In the genomic region with DNA sequence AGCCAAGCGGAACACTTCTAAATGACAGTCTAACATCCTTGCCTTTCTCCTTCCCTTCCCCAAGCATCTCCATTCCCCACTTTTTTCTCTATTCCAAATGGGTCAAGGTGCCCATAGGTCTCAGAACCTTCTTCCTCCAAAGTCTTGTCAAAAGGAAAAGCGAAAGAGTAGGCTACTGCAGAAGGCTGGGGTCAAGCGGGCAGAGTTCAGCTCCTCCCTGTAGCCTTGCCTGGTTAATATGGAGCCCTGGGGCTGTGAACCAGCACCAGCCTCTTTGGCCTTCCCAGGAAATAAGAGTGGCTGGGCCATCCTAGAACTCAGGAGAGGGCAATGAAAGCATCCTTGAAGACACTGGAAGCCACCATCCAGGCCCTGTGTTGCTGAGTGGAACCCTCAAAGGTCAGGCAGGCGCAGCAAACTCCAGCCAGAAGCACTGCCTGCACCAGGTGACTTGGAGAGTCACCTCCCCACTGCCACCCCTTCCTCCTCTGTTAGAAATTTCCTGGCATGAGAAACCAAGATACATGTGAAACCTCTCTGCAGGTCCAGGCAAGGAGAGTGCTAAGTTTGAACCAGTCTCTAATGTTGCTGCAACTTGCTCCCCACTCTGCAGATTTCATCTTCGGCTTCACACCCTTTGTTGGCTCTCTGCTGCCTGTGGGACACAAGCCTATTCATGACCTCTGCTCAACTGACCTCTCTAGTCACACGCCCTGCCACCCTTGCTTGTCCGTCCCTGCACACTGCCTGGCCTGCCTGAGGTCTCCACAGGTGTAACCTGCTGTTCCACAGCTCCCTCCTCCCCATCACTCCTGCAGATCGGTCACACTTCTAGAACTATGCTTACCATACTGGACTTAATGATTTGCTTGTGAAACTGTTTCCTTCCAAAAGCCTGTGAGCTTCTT, we compare ENCODE assay signal across 18 cellular contexts.
DNase-seq lines count a peak whose midpoint lies in the region; ATAC-seq lines count a peak whose summit lies in the region.
"Had no signal": no experiment of that assay in that cellular context is flagged by ENCODE, and none has a peak within 500 bp of the region (broad histone marks: within the 10 kb centered on the region; RNA-seq: fewer than 3 reads in every experiment).

No MANE protein-coding gene starts in this region.

- H3K14ac ChIP-seq in neuronal stem cell (ENCODE audit: low read length) = no peak overlapping the region

- no CpG with 5 or more reads among the region's 8 CpGs for WGBS in neuronal stem cell (ENCODE audit: extremely low coverage in 2 of 2, insufficient read length in 2 of 2, insufficient replicate concordance in 1 of 2), 2 donors

- H2BK120ac ChIP-seq in neuronal stem cell (ENCODE audit: low read depth, low read length) = no peak overlapping the region

- peak; percentile 45 for ATAC-seq in left ventricle myocardium superior
- ATAC-seq in esophagus mucosa = peak; percentile 57
- ATAC-seq: stimulated activated memory B cell treated with anti-CD40 and anti-IgM and Interleukin-4, amounts not matched to agents 10 μg/mL and 1 μg/mL and 100 μg/mL, for 72 hours had no signal

- no peak overlapping the region for H3K4me2 ChIP-seq in neuronal stem cell (ENCODE audit: insufficient read depth, low read length, poor library complexity, severe bottlenecking)

- H3K9me3 ChIP-seq in neuronal stem cell (replicated peaks in 1 of 2; ENCODE audit: control insufficient read depth in 2 of 2, insufficient read depth in 1 of 2, low read depth in 1 of 2, low read length in 2 of 2) = peaks cover 0 to 3% of the 10 kb centered on the region in 2 donors
- H3K9me3 ChIP-seq: upper lobe of left lung had no signal

- H3K23ac ChIP-seq in neuronal stem cell (ENCODE audit: low read depth, low read length, poor library complexity) = no peak overlapping the region

- H2AFZ ChIP-seq in neuronal stem cell (ENCODE audit: low read length) = no peak overlapping the region

- no peak overlapping the region for H2BK15ac ChIP-seq in neuronal stem cell (ENCODE audit: low read length)

- no peaks in the 10 kb centered on the region for H3K79me1 ChIP-seq in neuronal stem cell (ENCODE audit: low read depth, low read length)

- H3K27me3 ChIP-seq in neuronal stem cell (ENCODE audit: control insufficient read depth in 3 of 3, insufficient read depth in 3 of 3, low read depth in 1 of 3, low read length in 3 of 3) = no peaks in the 10 kb centered on the region
- H3K27me3 ChIP-seq: cardiac muscle cell, upper lobe of left lung had no signal

- H4K8ac ChIP-seq in neuronal stem cell (ENCODE audit: low read depth, low read length) = no peak overlapping the region

- DNase-seq in left ventricle myocardium superior (peak; percentile 22), cardiac septum (ENCODE audit: low spot score) (no peak), neuronal stem cell (ENCODE audit: low spot score) (no peak), NCI-H1105 (lab: John Stamatoyannopoulos, UW) (no peak), DMS 273 treated with DMSO at 0.1 percent for 48 hours (lab: John Stamatoyannopoulos, UW) (no peak), activated gamma-delta T cell (lab: John Stamatoyannopoulos, UW) (no peak), NCI-H345 treated with DMSO at 0.1 percent for 48 hours (lab: John Stamatoyannopoulos, UW; ENCODE audit: unreplicated experiment) (no peak)
- DNase-seq: CD8-positive, alpha-beta memory T cell; DMS79 treated with DMSO at 0.1 percent for 48 hours; effector CD4-positive, alpha-beta T cell; foreskin melanocyte; NCI-H1436 treated with DMSO at 0.1 percent for 48 hours; SHP77 treated with DMSO at 0.1 percent for 48 hours; stimulated activated CD4-positive, alpha-beta T cell treated with anti-CD3 and anti-CD28 coated beads, Interleukin-12 subunit alpha, Interleukin-12 subunit beta, amount 100 ng/mL, for 4 hours had no signal

- H2BK12ac ChIP-seq in neuronal stem cell (ENCODE audit: low read length) = no peak overlapping the region

- no peak overlapping the region for H3K27ac ChIP-seq in neuronal stem cell (replicated peaks; ENCODE audit: low read length)
- H3K27ac ChIP-seq: cardiac muscle cell had no signal

- no peak overlapping the region for H3K9ac ChIP-seq in neuronal stem cell (ENCODE audit: low read depth, low read length, poor library complexity)

- peaks cover 0 to 4% of the 10 kb centered on the region in 2 donors for H3K36me3 ChIP-seq in neuronal stem cell (replicated peaks in 1 of 2; ENCODE audit: control insufficient read depth in 2 of 2, insufficient read depth in 2 of 2, low read length in 2 of 2)
- H3K36me3 ChIP-seq: cardiac muscle cell, upper lobe of left lung had no signal

- intact Hi-C loops in left ventricle myocardium superior (cut with micrococcal nuclease) = no loop called here
- intact Hi-C loops in cardiac septum (cut with DNase I) = loop anchor here (5.0 kb wide), 1 partner anchor 53 kb away; no protein-coding TSS in a partner anchor

- H2BK5ac ChIP-seq in neuronal stem cell (ENCODE audit: low read length) = no peak overlapping the region

- H3K18ac ChIP-seq in neuronal stem cell (ENCODE audit: low read length) = peak overlapping the region; percentile 76

- no peak overlapping the region for H2AK5ac ChIP-seq in neuronal stem cell (ENCODE audit: low read depth, low read length)

- H3K4ac ChIP-seq in neuronal stem cell (ENCODE audit: low read length) = no peak overlapping the region

- peaks cover 0 to 2% of the 10 kb centered on the region in 2 donors for H3K4me1 ChIP-seq in neuronal stem cell (ENCODE audit: control insufficient read depth in 2 of 2, insufficient read depth in 1 of 2, low read depth in 1 of 2, low read length in 2 of 2)

- H3K4me3 ChIP-seq in neuronal stem cell (ENCODE audit: low read length in 2 of 2) = no peak overlapping the region
- H3K4me3 ChIP-seq: cardiac muscle cell, upper lobe of left lung had no signal

- no peak overlapping the region for H4K91ac ChIP-seq in neuronal stem cell (ENCODE audit: low read depth, low read length, poor library complexity)
